8 cellular contexts compared by ENCODE assay signal in the genomic region with DNA sequence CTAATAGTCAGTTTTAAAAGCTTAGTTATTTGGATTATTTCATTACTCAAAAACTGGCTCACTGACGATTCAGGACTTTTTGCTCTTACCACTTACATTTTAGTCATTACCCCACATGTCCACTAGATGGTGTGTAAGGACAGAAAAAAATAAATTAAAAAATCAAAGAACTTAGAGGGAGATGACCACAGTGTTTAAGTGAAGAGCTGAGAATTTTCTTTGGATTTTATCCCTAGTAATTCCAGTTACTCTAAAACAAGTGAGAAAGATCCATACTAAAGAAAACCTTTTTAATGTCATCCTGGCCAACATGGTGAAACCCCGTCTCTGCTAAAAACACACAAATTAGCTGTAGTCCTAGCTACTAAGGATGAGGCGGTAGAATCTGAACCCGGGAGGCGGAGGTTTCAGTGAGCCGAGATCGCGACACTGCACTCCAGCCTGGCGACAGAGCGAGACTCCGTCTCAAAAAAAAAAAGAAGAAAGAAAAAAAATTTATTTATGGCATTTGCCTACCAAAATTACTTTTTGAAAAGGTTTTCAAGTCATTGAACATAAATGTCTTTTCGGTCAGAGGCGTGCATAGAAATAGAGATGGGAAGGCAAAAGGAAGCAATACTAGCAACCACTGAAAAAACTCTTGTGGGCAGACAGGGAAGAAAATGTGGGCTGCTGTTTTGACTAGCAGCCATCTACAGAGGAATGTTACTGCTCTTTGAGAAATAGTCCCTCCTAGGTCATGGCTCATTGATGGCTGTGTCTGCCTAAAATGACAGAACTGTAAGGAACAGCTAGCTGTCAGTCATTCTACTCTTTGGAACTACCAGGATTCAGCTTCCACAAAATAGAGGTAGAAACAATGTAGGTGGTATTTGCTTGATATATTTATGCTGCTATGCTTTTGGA. TPM values are rescaled to one million over a fixed set of nuclear protein-coding genes. Genes with fewer than 3 reads are reported as not detected.
A peak's percentile ranks its signal among the peaks of the same experiment; 100 is the strongest.
DNase-seq lines count a peak whose midpoint lies in the region; ATAC-seq and FAIRE-seq lines count a peak whose summit lies in the region.

No MANE protein-coding gene starts in this region.

- peak; percentile 85 for FAIRE-seq in RCC 7860 (lab: Jason Lieb, UNC)

- peaks cover 8% of the 10 kb centered on the region for H3K27me3 Mint-ChIP-seq in activated CD4-positive, alpha-beta T cell treated with anti-CD3 and anti-CD28 coated beads for 36 hours
- peaks cover 2% of the 10 kb centered on the region for H3K27me3 Mint-ChIP-seq in memory B cell

- H3K4me3 Mint-ChIP-seq in activated CD4-positive, alpha-beta T cell treated with anti-CD3 and anti-CD28 coated beads for 36 hours: no peak overlapping the region
- peak overlapping the region; percentile 75 for H3K4me3 Mint-ChIP-seq in memory B cell

- no peaks in the 10 kb centered on the region for H3K27me3 ChIP-seq in ectodermal cell (ENCODE audit: control insufficient read depth, insufficient read depth, low read length, poor library complexity, severe bottlenecking)

- POLR2A ChIA-PET in activated CD4-positive, alpha-beta T cell treated with anti-CD3 and anti-CD28 coated beads for 36 hours (lab: Charles Lee): no interaction called here

- H3K4me1 ChIP-seq in ectodermal cell (ENCODE audit: control insufficient read depth, insufficient read depth, low read length): peaks cover 13% of the 10 kb centered on the region

- peak; percentile 22 for DNase-seq in activated CD4-positive, alpha-beta T cell treated with anti-CD3 and anti-CD28 coated beads for 36 hours
- DNase-seq in activated CD4-positive, alpha-beta T cell treated with anti-CD3 and anti-CD28 coated beads for 48 hours: no peak
- DNase-seq in RCC 7860 (ENCODE audit: low spot score) (peak; percentile 44), memory B cell (ENCODE audit: low spot score in 2 of 2) (peak in 1 of 2 donors; percentile 20), activated gamma-delta T cell (lab: John Stamatoyannopoulos, UW) (no peak)

- WGBS in ectodermal cell, 2 experiments: 14 to 20% methylated on average over 10 to 12 of the region's 13 CpGs

- CTCF ChIA-PET in activated CD4-positive, alpha-beta T cell treated with anti-CD3 and anti-CD28 coated beads for 36 hours (lab: Charles Lee): interaction anchor here (0.7 to 2.5 kb wide), 24 partner anchors 9 to 898 kb away, joined by 3 to 37 read pairs (median 4); no protein-coding TSS in a partner anchor

- peak; percentile 69 for ATAC-seq in activated CD4-positive, alpha-beta T cell treated with anti-CD3 and anti-CD28 coated beads for 36 hours
- peak; percentile 63 for ATAC-seq in GM19438 (IDR thresholded peaks at IDR 0.05; ENCODE audit: low read depth, unreplicated experiment)
- peak; percentile 75 for ATAC-seq in HG03432 (IDR thresholded peaks at IDR 0.05; ENCODE audit: unreplicated experiment)
- ATAC-seq in memory B cell (ENCODE audit: low read depth): peak; percentile 52

- H3K36me3 ChIP-seq in ectodermal cell (ENCODE audit: control insufficient read depth, insufficient read depth, low read length): no peaks in the 10 kb centered on the region

- intact Hi-C loops in activated CD4-positive, alpha-beta T cell treated with anti-CD3 and anti-CD28 coated beads for 36 hours (cut with DNase I, micrococcal nuclease): loop anchor here (1.0 to 5.0 kb wide), 3 partner anchors 104 to 900 kb away; no protein-coding TSS in a partner anchor

- no peaks in the 10 kb centered on the region for H3K9me3 ChIP-seq in ectodermal cell (ENCODE audit: control insufficient read depth, low read length)

- H3K27ac ChIP-seq in ectodermal cell (ENCODE audit: insufficient read depth, low read depth, low read length, poor library complexity, severe bottlenecking): no peak overlapping the region

- H3K4me1 Mint-ChIP-seq in activated CD4-positive, alpha-beta T cell treated with anti-CD3 and anti-CD28 coated beads for 36 hours: peaks cover 4% of the 10 kb centered on the region
- H3K4me1 Mint-ChIP-seq in memory B cell: peaks cover 11% of the 10 kb centered on the region

- H3K9me3 Mint-ChIP-seq in activated CD4-positive, alpha-beta T cell treated with anti-CD3 and anti-CD28 coated beads for 36 hours (ENCODE audit: low read depth): no peaks in the 10 kb centered on the region
- peaks cover 3% of the 10 kb centered on the region for H3K9me3 Mint-ChIP-seq in memory B cell

- H3K27ac Mint-ChIP-seq in activated CD4-positive, alpha-beta T cell treated with anti-CD3 and anti-CD28 coated beads for 36 hours: no peak overlapping the region
- no peak overlapping the region for H3K27ac Mint-ChIP-seq in memory B cell

- H3K4me3 ChIP-seq in ectodermal cell (ENCODE audit: insufficient read depth, low read depth, low read length): peak overlapping the region; percentile 7

- H3K36me3 Mint-ChIP-seq in activated CD4-positive, alpha-beta T cell treated with anti-CD3 and anti-CD28 coated beads for 36 hours (ENCODE audit: low read depth): no peaks in the 10 kb centered on the region
- peaks cover 2% of the 10 kb centered on the region for H3K36me3 Mint-ChIP-seq in memory B cell

RNA-seq across cellular contexts. Expression of a gene that starts 26.6 kb away (rescaled TPM):
- not detected for total RNA-seq in activated CD4-positive, alpha-beta T cell treated with anti-CD3 and anti-CD28 coated beads for 36 hours
- not detected for polyA plus RNA-seq in ectodermal cell (2013, experiment 1 of 4)
- polyA plus RNA-seq in ectodermal cell (2013, experiment 2 of 4): not detected
- not detected for polyA plus RNA-seq in ectodermal cell (2013, experiment 3 of 4)
- polyA plus RNA-seq in ectodermal cell (2013, experiment 4 of 4): not detected

Comparison
In these comparisons a context has a peak if more than half of its experiments do, and no peak if none do; other contexts are left out.
1. DNase-seq: peak in activated CD4-positive, alpha-beta T cell treated with anti-CD3 and anti-CD28 coated beads for 36 hours (single experiment) and RCC 7860 (single experiment); none in activated CD4-positive, alpha-beta T cell treated with anti-CD3 and anti-CD28 coated beads for 48 hours (single experiment) and activated gamma-delta T cell (single experiment).
2. Peak in every context shown above with its lines, with median percentiles within 50 percentile points of each other: ATAC-seq.